In the genomic region with DNA sequence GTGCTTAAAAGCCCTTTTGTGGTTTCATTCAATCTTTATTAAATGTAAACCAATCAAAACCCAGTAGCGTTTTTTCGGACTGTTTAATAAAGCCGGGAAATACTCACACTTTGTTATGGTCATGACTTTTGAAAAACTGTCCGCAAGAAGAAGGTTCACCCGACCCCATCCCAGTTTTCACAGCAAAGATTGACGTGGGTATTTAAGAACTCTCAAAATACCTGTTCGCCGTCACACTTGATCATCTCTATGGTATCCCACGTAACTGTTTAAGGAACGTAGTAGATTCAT, we compare ENCODE assay signal across 11 cellular contexts. TPM values are rescaled to one million over a fixed set of nuclear protein-coding genes. Genes with fewer than 3 reads are reported as not detected.
DNase-seq lines count a peak whose midpoint lies in the region; ATAC-seq and TF ChIP-seq lines count a peak whose summit lies in the region.
"Had no signal": no experiment of that assay in that cellular context is flagged by ENCODE, and none has a peak within 500 bp of the region (broad histone marks: within the 10 kb centered on the region; RNA-seq: fewer than 3 reads in every experiment).

No MANE protein-coding gene starts in this region.

- H3K9me3 Mint-ChIP-seq in activated CD4-positive, alpha-beta T cell treated with anti-CD3 and anti-CD28 coated beads for 36 hours (ENCODE audit: low read depth): no peaks in the 10 kb centered on the region
- H3K9me3 Mint-ChIP-seq in nephron: peaks cover 11% of the 10 kb centered on the region

- H3K4me3 ChIP-seq in HUES48 (ENCODE audit: low read depth, low read length) (peak overlapping the region; percentile 50; the same call in 1 of the 2 replicates), mammary epithelial cell (replicated peaks in 1 of 3; ENCODE audit: insufficient read depth in 1 of 3, low read depth in 2 of 3, low read length in 3 of 3) (peak overlapping the region in 1 of 3 experiments; percentile 2)

- H2AFZ ChIP-seq in mammary epithelial cell (ENCODE audit: low read depth, low read length): peak overlapping the region; percentile 66

- no peak overlapping the region for H3K4me2 ChIP-seq in mammary epithelial cell (ENCODE audit: insufficient read depth, low read depth, low read length)

- intact Hi-C loops in activated CD4-positive, alpha-beta T cell treated with anti-CD3 and anti-CD28 coated beads for 36 hours (cut with DNase I, micrococcal nuclease): no loop called here
- intact Hi-C loops in mammary epithelial cell (cut with micrococcal nuclease): no loop called here

- no peaks in the 10 kb centered on the region for H3K36me3 Mint-ChIP-seq in activated CD4-positive, alpha-beta T cell treated with anti-CD3 and anti-CD28 coated beads for 36 hours (ENCODE audit: low read depth)
- no peaks in the 10 kb centered on the region for H3K36me3 Mint-ChIP-seq in nephron (ENCODE audit: low read depth)

- H3K9ac ChIP-seq in HUES48 (ENCODE audit: low read depth, low read length) (no peak overlapping the region), mammary epithelial cell (ENCODE audit: insufficient read depth, low read length) (no peak overlapping the region)

- no peak overlapping the region for H3K27ac Mint-ChIP-seq in activated CD4-positive, alpha-beta T cell treated with anti-CD3 and anti-CD28 coated beads for 36 hours
- H3K27ac Mint-ChIP-seq in nephron: no peak overlapping the region

- H3K27ac ChIP-seq in HUES48 (ENCODE audit: low read depth, low read length) (no peak overlapping the region), mammary epithelial cell (ENCODE audit: insufficient read depth, low read depth, low read length) (no peak overlapping the region)
- H3K27ac ChIP-seq: upper lobe of right lung had no signal

- H3K36me3 ChIP-seq in HUES48 (ENCODE audit: control insufficient read depth, insufficient read depth, low read length) (no peaks in the 10 kb centered on the region), mammary epithelial cell (ENCODE audit: insufficient read depth, low read length) (no peaks in the 10 kb centered on the region)
- H3K36me3 ChIP-seq: upper lobe of right lung had no signal

- in situ Hi-C loops in mammary epithelial cell (cut with MboI; ENCODE audit: low sequenced_read_pairs in 2 of 2): no loop called here

- peaks cover 8% of the 10 kb centered on the region for H3K4me1 Mint-ChIP-seq in activated CD4-positive, alpha-beta T cell treated with anti-CD3 and anti-CD28 coated beads for 36 hours
- no peaks in the 10 kb centered on the region for H3K4me1 Mint-ChIP-seq in nephron

- no peaks in the 10 kb centered on the region for H3K9me3 ChIP-seq in HUES48 (ENCODE audit: control insufficient read depth, insufficient read depth, low read length)
- no peaks in the 10 kb centered on the region for H3K9me3 ChIP-seq in mammary epithelial cell (replicated peaks; ENCODE audit: insufficient read depth, low read length)
- H3K9me3 ChIP-seq: upper lobe of right lung had no signal

- dilution Hi-C loops in mammary epithelial cell (cut with HindIII; ENCODE audit: low sequenced_read_pairs): no loop called here

- H3K79me2 ChIP-seq in mammary epithelial cell (ENCODE audit: insufficient read depth, low read length): no peaks in the 10 kb centered on the region

- BruUV-seq in mammary epithelial cell (replicated peaks; lab: Mats Ljungman, UMichigan): no TSS peak

- H3K27me3 ChIP-seq in HUES48 (ENCODE audit: control insufficient read depth, insufficient read depth, low read length): peaks cover 8% of the 10 kb centered on the region; the same call in 1 of the 2 replicates
- H3K27me3 ChIP-seq in mammary epithelial cell (ENCODE audit: insufficient read depth, low read length): peaks cover 3% of the 10 kb centered on the region
- H3K27me3 ChIP-seq: upper lobe of right lung had no signal

- no peaks in the 10 kb centered on the region for H4K20me1 ChIP-seq in mammary epithelial cell (ENCODE audit: insufficient read depth, low read length)

- TF ChIP-seq CTCF in mammary epithelial cell (conservative IDR thresholded peaks at IDR 0.05 in 1 of 2, IDR thresholded peaks at IDR 0.05 in 1 of 2; ENCODE audit: extremely low read depth in 1 of 2, insufficient read depth in 1 of 2, low read depth in 1 of 2, low read length in 2 of 2) (no peak), nephron (IDR thresholded peaks at IDR 0.05; ENCODE audit: unreplicated experiment in 3 of 3) (no peak)

- POLR2A ChIA-PET in activated CD4-positive, alpha-beta T cell treated with anti-CD3 and anti-CD28 coated beads for 36 hours (lab: Charles Lee): no interaction called here

- no peak for ATAC-seq in activated CD4-positive, alpha-beta T cell treated with anti-CD3 and anti-CD28 coated beads for 36 hours

- H3K27me3 Mint-ChIP-seq in activated CD4-positive, alpha-beta T cell treated with anti-CD3 and anti-CD28 coated beads for 36 hours: peaks cover 6% of the 10 kb centered on the region
- peaks cover 17% of the 10 kb centered on the region for H3K27me3 Mint-ChIP-seq in nephron (ENCODE audit: low read depth)

- peak overlapping the region; percentile 64 for H3K4me3 Mint-ChIP-seq in activated CD4-positive, alpha-beta T cell treated with anti-CD3 and anti-CD28 coated beads for 36 hours
- peak overlapping the region; percentile 73 to 80 (median 77) for H3K4me3 Mint-ChIP-seq in nephron

- CTCF ChIA-PET in activated CD4-positive, alpha-beta T cell treated with anti-CD3 and anti-CD28 coated beads for 36 hours (lab: Charles Lee): no interaction called here
- CTCF ChIA-PET in mammary epithelial cell (lab: Charles Lee; ENCODE audit: low non-redundant PET): no interaction called here

- 82% methylated on average over 5 of the region's 10 CpGs for WGBS in mammary epithelial cell (ENCODE audit: low coverage, missing lambda C conversion rate)

- H3K4me1 ChIP-seq in HUES48 (ENCODE audit: control insufficient read depth, insufficient read depth, low read length): peaks cover 5% of the 10 kb centered on the region; the same call in 1 of the 2 replicates
- no peaks in the 10 kb centered on the region for H3K4me1 ChIP-seq in mammary epithelial cell (ENCODE audit: insufficient read depth, low read length)
- H3K4me1 ChIP-seq: upper lobe of right lung had no signal

- no peak for DNase-seq in activated CD4-positive, alpha-beta T cell treated with anti-CD3 and anti-CD28 coated beads for 36 hours
- DNase-seq in activated CD4-positive, alpha-beta T cell treated with anti-CD3 and anti-CD28 coated beads, Interleukin-2, amount 50 U/mL, for 48 hours: no peak
- DNase-seq in mammary epithelial cell (no peak), DMS79 (lab: John Stamatoyannopoulos, UW) (no peak), NCI-H2196 (lab: John Stamatoyannopoulos, UW; ENCODE audit: unreplicated experiment) (no peak)
- DNase-seq in stimulated activated CD4-positive, alpha-beta T cell treated with anti-CD3 and anti-CD28 coated beads, Interleukin-4, amount 100 ng/mL, for 1 hour: no peak

RNA-seq across cellular contexts. Expression of a gene that starts 0.9 kb away (rescaled TPM):
- under 1 TPM; 0.14 to 0.23 TPM for total RNA-seq in activated CD4-positive, alpha-beta T cell treated with anti-CD3 and anti-CD28 coated beads for 36 hours
- under 1 TPM; 0.83 to 0.89 TPM for total RNA-seq in mammary epithelial cell
- polyA plus RNA-seq in mammary epithelial cell: 0.90 TPM
- polyA minus RNA-seq in mammary epithelial cell: 1.2 TPM
- total RNA-seq: NCI-H460 had no signal

RNA-seq across cellular contexts. Expression of a gene that starts 20.9 kb away (rescaled TPM):
- total RNA-seq in activated CD4-positive, alpha-beta T cell treated with anti-CD3 and anti-CD28 coated beads for 36 hours: not detected
- total RNA-seq in mammary epithelial cell: not detected
- not detected for polyA plus RNA-seq in mammary epithelial cell
- not detected for polyA minus RNA-seq in mammary epithelial cell
- total RNA-seq: H1, NCI-H460, upper lobe of right lung had no signal
- polyA plus RNA-seq: H1 had no signal

RNA-seq across cellular contexts. Expression of a gene that starts 47.5 kb away (rescaled TPM):
- 10 to 100 TPM; 10.4 to 10.8 TPM for total RNA-seq in activated CD4-positive, alpha-beta T cell treated with anti-CD3 and anti-CD28 coated beads for 36 hours
- 10 to 100 TPM in 1 of 2 donors, 1 to 10 TPM in 1; 6.8 to 48.6 TPM for total RNA-seq in mammary epithelial cell
- 90.9 TPM for polyA plus RNA-seq in mammary epithelial cell
- polyA minus RNA-seq in mammary epithelial cell: 15.4 TPM
